1 cellular context compared by ENCODE assay signal in the genomic region with DNA sequence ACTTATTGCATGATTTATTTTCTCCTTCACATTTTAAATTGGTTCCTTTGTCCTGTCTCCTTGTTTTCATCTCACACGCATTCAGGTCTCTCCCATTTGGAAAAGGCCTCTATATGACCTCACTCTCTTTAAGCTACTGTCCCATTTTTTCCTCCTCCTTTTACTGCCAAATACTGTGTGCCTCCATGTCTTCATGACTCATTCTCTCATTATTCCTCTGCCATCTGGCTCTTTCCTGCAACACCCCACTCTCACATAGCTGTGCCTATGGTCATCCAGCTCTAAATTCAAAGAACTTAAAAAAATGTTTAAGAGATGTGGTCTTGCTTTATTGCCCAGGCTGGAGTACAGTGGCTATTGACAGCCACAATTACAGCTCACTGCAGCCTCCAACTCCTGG.
TF ChIP-seq lines count a peak whose summit lies in the region.

No MANE protein-coding gene starts in this region.

TF ChIP-seq in HEK293, 187 proteins besides CTCF, POLR2A, EP300 and RAD21 (continued from another document):
- TF ChIP-seq ZBTB11 (tag by site-specific recombination; conservative IDR thresholded peaks at IDR 0.05; ENCODE audit: low read depth) (no peak), OSR2 (tag by site-specific recombination; IDR thresholded peaks at IDR 0.05) (peak; percentile 31; the same call in 1 of the 2 replicates), ZNF585B (tag by site-specific recombination; IDR thresholded peaks at IDR 0.05) (peak; percentile 47; the same call in 1 of the 2 replicates)
